3 cellular contexts compared by ENCODE assay signal in genomic region chr11:49059012-49059411, GRCh38. TPM values are rescaled to one million over a fixed set of nuclear protein-coding genes. Genes with fewer than 3 reads are reported as not detected.
"Had no signal": no experiment of that assay in that cellular context is flagged by ENCODE, and none has a peak within 500 bp of the region (broad histone marks: within the 10 kb centered on the region; RNA-seq: fewer than 3 reads in every experiment).

Gene TRIM64C (minus strand): TSS chr11:49059112. CDS start chr11:49059112, 0 bp downstream.

RNA-seq across cellular contexts. Expression of gene TRIM64C, which starts in this region (rescaled TPM):
- polyA plus RNA-seq: stomach, thymus, urinary bladder had no signal
